26 cellular contexts compared by ENCODE assay signal in the genomic region with DNA sequence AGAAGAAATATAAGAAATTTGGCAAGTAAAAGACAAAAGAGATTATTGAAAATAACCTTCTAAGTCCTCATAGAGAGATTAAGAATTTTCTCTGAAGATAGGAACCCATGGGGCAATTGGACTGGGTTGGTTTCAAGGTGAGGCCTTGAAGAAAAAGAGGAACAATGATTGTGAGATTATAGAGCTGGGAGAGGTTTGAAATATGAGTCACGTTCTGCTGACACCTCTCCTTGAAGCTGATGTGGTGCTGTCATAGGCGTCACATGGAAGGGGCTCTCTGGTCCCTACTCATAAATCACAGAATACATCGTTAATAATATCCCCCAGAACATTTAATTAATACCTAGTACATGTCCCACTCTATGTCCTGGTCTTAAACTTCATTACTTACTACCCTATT.
"Had no signal": no experiment of that assay in that cellular context is flagged by ENCODE, and none has a peak within 500 bp of the region (broad histone marks: within the 10 kb centered on the region; RNA-seq: fewer than 3 reads in every experiment).

No MANE protein-coding gene starts in this region.

- H3K27me3 ChIP-seq: breast epithelium, gastroesophageal sphincter, ovary, sigmoid colon had no signal

- H3K27ac ChIP-seq: breast epithelium, gastroesophageal sphincter, ovary, sigmoid colon, thoracic aorta had no signal

- H3K36me3 ChIP-seq: breast epithelium, gastroesophageal sphincter, ovary, sigmoid colon, thoracic aorta had no signal

- ATAC-seq: activated CD4-positive, alpha-beta T cell treated with anti-CD3 and anti-CD28 coated beads for 36 hours; activated CD8-positive, alpha-beta memory T cell treated with anti-CD3 and anti-CD28 coated beads, Interleukin-2, amount 10 ng/mL, durations not matched to agents 7 days and 5 days; activated CD8-positive, alpha-beta T cell treated with anti-CD3 and anti-CD28 coated beads, Interleukin-2, amount 10 ng/mL, durations not matched to agents 7 days and 5 days; activated naive CD8-positive, alpha-beta T cell treated with anti-CD3 and anti-CD28 coated beads, Interleukin-2, amount 50 U/mL, for 24 hours; gastroesophageal sphincter; left colon; stimulated activated effector memory CD8-positive, alpha-beta T cell treated with anti-CD3 and anti-CD28 coated beads, Interleukin-12 subunit alpha, Interleukin-12 subunit beta, amount 100 ng/mL, for 72 hours had no signal

- H3K27me3 Mint-ChIP-seq: activated CD4-positive, alpha-beta T cell treated with anti-CD3 and anti-CD28 coated beads for 36 hours; activated CD8-positive, alpha-beta memory T cell treated with anti-CD3 and anti-CD28 coated beads, Interleukin-2, amount 10 ng/mL, durations not matched to agents 7 days and 5 days; activated naive CD4-positive, alpha-beta T cell treated with anti-CD3 and anti-CD28 coated beads, Interleukin-2, amount 50 U/mL, for 24 hours; activated naive CD8-positive, alpha-beta T cell treated with anti-CD3 and anti-CD28 coated beads, Interleukin-2, amount 50 U/mL, for 24 hours; progenitor cell of endocrine pancreas; stimulated activated naive CD8-positive, alpha-beta T cell treated with anti-CD3 and anti-CD28 coated beads, Interleukin-15, Interleukin-2, amounts not matched to agents 100 ng/mL and 50 ng/mL, for 24 hours had no signal

- H3K9me3 Mint-ChIP-seq: activated naive CD4-positive, alpha-beta T cell treated with anti-CD3 and anti-CD28 coated beads, Interleukin-2, amount 50 U/mL, for 24 hours; activated naive CD8-positive, alpha-beta T cell treated with anti-CD3 and anti-CD28 coated beads, Interleukin-2, amount 50 U/mL, for 24 hours; activated T-helper 2 cell treated with anti-CD3 and anti-CD28 coated beads, Interferon-gamma antibody, Interleukin-2, Interleukin-4, amounts not matched to agents 10 μg/mL and 5 μg/mL and 100 μg/mL, durations not matched to agents 14 hours and 24 hours and 36 hours had no signal

- H3K27ac Mint-ChIP-seq: activated CD4-positive, alpha-beta T cell treated with anti-CD3 and anti-CD28 coated beads for 36 hours; activated CD8-positive, alpha-beta memory T cell treated with anti-CD3 and anti-CD28 coated beads, Interleukin-2, amount 10 ng/mL, durations not matched to agents 7 days and 5 days; activated CD8-positive, alpha-beta T cell treated with anti-CD3 and anti-CD28 coated beads, Interleukin-2, amount 10 ng/mL, durations not matched to agents 7 days and 5 days; activated naive CD4-positive, alpha-beta T cell treated with anti-CD3 and anti-CD28 coated beads, Interleukin-2, amount 50 U/mL, for 24 hours; activated naive CD8-positive, alpha-beta T cell treated with anti-CD3 and anti-CD28 coated beads, Interleukin-2, amount 50 U/mL, for 24 hours; activated T-helper 2 cell treated with anti-CD3 and anti-CD28 coated beads, Interferon-gamma antibody, Interleukin-2, Interleukin-4, amounts not matched to agents 10 μg/mL and 5 μg/mL and 100 μg/mL, durations not matched to agents 14 hours and 24 hours and 36 hours; immature natural killer cell; progenitor cell of endocrine pancreas; stimulated activated effector memory CD8-positive, alpha-beta T cell treated with anti-CD3 and anti-CD28 coated beads, Interleukin-12 subunit alpha, Interleukin-12 subunit beta, amount 100 ng/mL, for 72 hours; stimulated activated naive CD8-positive, alpha-beta T cell treated with anti-CD3 and anti-CD28 coated beads, Interleukin-15, Interleukin-2, amounts not matched to agents 100 ng/mL and 50 ng/mL, for 24 hours had no signal

- H3K4me3 ChIP-seq: breast epithelium, gastroesophageal sphincter, ovary, sigmoid colon, thoracic aorta had no signal

- DNase-seq: activated CD4-positive, alpha-beta T cell treated with anti-CD3 and anti-CD28 coated beads for 36 hours; activated CD4-positive, CD25-positive, alpha-beta regulatory T cell; activated CD8-positive, alpha-beta memory T cell treated with anti-CD3 and anti-CD28 coated beads, Interleukin-2, amount 10 ng/mL, durations not matched to agents 7 days and 5 days; activated CD8-positive, alpha-beta T cell treated with anti-CD3 and anti-CD28 coated beads, Interleukin-2, amount 10 ng/mL, durations not matched to agents 7 days and 5 days; activated naive CD8-positive, alpha-beta T cell treated with anti-CD3 and anti-CD28 coated beads, Interleukin-2, amount 50 U/mL, for 24 hours; activated T-cell treated with anti-CD3 and anti-CD28 coated beads, Interleukin-2, amount 50 U/mL, for 48 hours; central memory CD4-positive, alpha-beta T cell; hypothalamus; immature natural killer cell; kidney; left colon; mammary epithelial cell; ovary; retina; sigmoid colon; small intestine; stimulated activated CD4-positive, alpha-beta T cell treated with anti-CD3 and anti-CD28 coated beads, Interleukin-4, amount 100 ng/mL, for 24 hours; trophoblast cell had no signal

- H3K9me3 ChIP-seq: breast epithelium, gastroesophageal sphincter, ovary, sigmoid colon, thoracic aorta had no signal

- H3K36me3 Mint-ChIP-seq: activated CD8-positive, alpha-beta memory T cell treated with anti-CD3 and anti-CD28 coated beads, Interleukin-2, amount 10 ng/mL, durations not matched to agents 7 days and 5 days; activated naive CD4-positive, alpha-beta T cell treated with anti-CD3 and anti-CD28 coated beads, Interleukin-2, amount 50 U/mL, for 24 hours; immature natural killer cell; stimulated activated effector memory CD8-positive, alpha-beta T cell treated with anti-CD3 and anti-CD28 coated beads, Interleukin-12 subunit alpha, Interleukin-12 subunit beta, amount 100 ng/mL, for 72 hours had no signal

- H3K4me3 Mint-ChIP-seq: activated CD4-positive, alpha-beta T cell treated with anti-CD3 and anti-CD28 coated beads for 36 hours; activated CD8-positive, alpha-beta memory T cell treated with anti-CD3 and anti-CD28 coated beads, Interleukin-2, amount 10 ng/mL, durations not matched to agents 7 days and 5 days; activated CD8-positive, alpha-beta T cell treated with anti-CD3 and anti-CD28 coated beads, Interleukin-2, amount 10 ng/mL, durations not matched to agents 7 days and 5 days; activated naive CD4-positive, alpha-beta T cell treated with anti-CD3 and anti-CD28 coated beads, Interleukin-2, amount 50 U/mL, for 24 hours; activated naive CD8-positive, alpha-beta T cell treated with anti-CD3 and anti-CD28 coated beads, Interleukin-2, amount 50 U/mL, for 24 hours; immature natural killer cell; stimulated activated effector memory CD8-positive, alpha-beta T cell treated with anti-CD3 and anti-CD28 coated beads, Interleukin-12 subunit alpha, Interleukin-12 subunit beta, amount 100 ng/mL, for 72 hours; stimulated activated naive CD8-positive, alpha-beta T cell treated with anti-CD3 and anti-CD28 coated beads, Interleukin-15, Interleukin-2, amounts not matched to agents 100 ng/mL and 50 ng/mL, for 24 hours had no signal

- H3K4me1 ChIP-seq: breast epithelium had no signal

- H3K4me1 Mint-ChIP-seq: activated CD4-positive, alpha-beta T cell treated with anti-CD3 and anti-CD28 coated beads for 36 hours; activated CD8-positive, alpha-beta memory T cell treated with anti-CD3 and anti-CD28 coated beads, Interleukin-2, amount 10 ng/mL, durations not matched to agents 7 days and 5 days; activated naive CD4-positive, alpha-beta T cell treated with anti-CD3 and anti-CD28 coated beads, Interleukin-2, amount 50 U/mL, for 24 hours; activated naive CD8-positive, alpha-beta T cell treated with anti-CD3 and anti-CD28 coated beads, Interleukin-2, amount 50 U/mL, for 24 hours; immature natural killer cell; stimulated activated effector memory CD8-positive, alpha-beta T cell treated with anti-CD3 and anti-CD28 coated beads, Interleukin-12 subunit alpha, Interleukin-12 subunit beta, amount 100 ng/mL, for 72 hours had no signal
